21 cellular contexts compared by ENCODE assay signal in the genomic region with DNA sequence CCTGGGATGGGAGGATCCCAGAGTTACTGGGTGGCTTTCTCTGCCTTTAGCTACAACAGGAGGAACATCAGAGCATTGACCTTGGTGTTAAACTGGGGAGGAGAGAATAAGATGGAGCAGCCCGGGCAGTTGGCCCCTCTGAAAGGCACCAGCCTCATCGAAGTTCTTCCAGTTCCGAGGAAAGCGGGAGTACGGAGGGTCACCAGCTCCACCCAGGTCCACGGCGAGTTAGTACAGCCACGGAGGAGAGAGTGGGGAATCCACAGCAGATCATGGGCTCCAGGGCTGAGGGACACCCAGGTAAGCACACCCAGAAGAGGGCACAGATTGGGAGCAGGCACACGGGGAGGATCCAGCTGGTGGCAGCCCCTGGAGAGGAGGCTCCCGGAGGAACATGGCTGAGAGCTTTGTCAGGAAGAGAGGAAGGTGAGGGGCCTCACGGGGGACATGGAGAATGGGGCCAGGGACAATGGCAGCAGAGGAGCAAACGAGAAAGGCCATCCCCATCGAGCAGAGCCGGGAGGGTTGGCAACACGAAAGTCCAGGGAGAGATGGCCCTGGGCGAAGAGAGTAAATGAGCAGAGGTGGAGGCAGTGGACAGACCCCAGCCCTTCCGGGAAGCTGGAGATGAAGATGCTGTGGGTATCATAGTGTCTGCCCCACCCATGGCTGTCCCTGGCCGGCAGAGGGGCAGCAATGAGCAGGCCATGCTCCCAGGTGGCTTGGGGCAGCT.
DNase-seq lines count a peak whose midpoint lies in the region; ATAC-seq, FAIRE-seq and TF ChIP-seq lines count a peak whose summit lies in the region.
"Had no signal": no experiment of that assay in that cellular context is flagged by ENCODE, and none has a peak within 500 bp of the region (broad histone marks: within the 10 kb centered on the region; RNA-seq: fewer than 3 reads in every experiment).

No MANE protein-coding gene starts in this region.

- H3K4me3 ChIP-seq in left ventricle myocardium inferior (no peak overlapping the region), colonic mucosa (no peak overlapping the region)
- H3K4me3 ChIP-seq: body of pancreas, skin epidermis, tibial artery had no signal

- H3K36me3 ChIP-seq in left ventricle myocardium inferior (no peaks in the 10 kb centered on the region), colonic mucosa (no peaks in the 10 kb centered on the region)
- H3K36me3 ChIP-seq: tibial artery had no signal

- intact Hi-C loops in Right ventricle myocardium inferior (cut with DNase I) (no loop called here), left ventricle myocardium inferior (cut with micrococcal nuclease) (no loop called here), colonic mucosa (cut with DNase I) (no loop called here), posterior vena cava (cut with DNase I) (no loop called here)

- no peak for ATAC-seq in Right ventricle myocardium inferior
- ATAC-seq: body of pancreas had no signal

- FAIRE-seq in urothelium cell line (lab: Jason Lieb, UNC) = peak; percentile 69
- FAIRE-seq: HTR-8/SVneo had no signal

- H3K9me3 ChIP-seq in left ventricle myocardium inferior (replicated peaks) = peaks cover 10% of the 10 kb centered on the region
- H3K9me3 ChIP-seq in colonic mucosa = no peaks in the 10 kb centered on the region
- H3K9me3 ChIP-seq: body of pancreas, tibial artery had no signal

- H3K27me3 ChIP-seq in left ventricle myocardium inferior (ENCODE audit: low read depth) (peaks cover 43% of the 10 kb centered on the region), colonic mucosa (no peaks in the 10 kb centered on the region)
- H3K27me3 ChIP-seq: body of pancreas, tibial artery had no signal

- peaks cover 12% of the 10 kb centered on the region for H3K4me1 ChIP-seq in left ventricle myocardium inferior
- no peaks in the 10 kb centered on the region for H3K4me1 ChIP-seq in colonic mucosa
- H3K4me1 ChIP-seq: body of pancreas had no signal

- H3K27ac ChIP-seq in left ventricle myocardium inferior (replicated peaks) (no peak overlapping the region), colonic mucosa (no peak overlapping the region)
- H3K27ac ChIP-seq: body of pancreas, KMS-11, tibial artery had no signal

- DNase-seq in Right ventricle myocardium inferior (ENCODE audit: missing footprints) (peak; percentile 17), left ventricle myocardium inferior (no peak), colonic mucosa (peak; percentile 10), posterior vena cava (ENCODE audit: low spot score) (peak; percentile 46), urothelium cell line (ENCODE audit: low spot score) (no peak), GM19238 (ENCODE audit: insufficient read length, low spot score) (no peak), NCI-H146 treated with DMSO at 0.1 percent for 48 hours (lab: John Stamatoyannopoulos, UW; ENCODE audit: unreplicated experiment) (no peak)
- no peak for DNase-seq in stimulated activated CD4-positive, alpha-beta T cell treated with anti-CD3 and anti-CD28 coated beads, Interleukin-15, amount 100 ng/mL, for 24 hours
- DNase-seq: activated CD4-positive, alpha-beta T cell treated with anti-CD3 and anti-CD28 coated beads for 1 hour; body of pancreas; C1 segment of cervical spinal cord; Calu3; midbrain; NCI-H187; NCI-H2227 treated with DMSO at 0.1 percent for 48 hours; nephron progenitor cell; stimulated activated naive CD4-positive, alpha-beta T cell treated with Interleukin-2 at 50 U/mL for 16 hours had no signal

- H3K9ac ChIP-seq in colonic mucosa (ENCODE audit: low read depth in 2 of 2, low read length in 2 of 2) = no peak overlapping the region
- H3K9ac ChIP-seq: KMS-11 had no signal

- no peak for TF ChIP-seq CTCF in left ventricle myocardium inferior (IDR thresholded peaks at IDR 0.05; ENCODE audit: borderline replicate concordance)
- no peak for TF ChIP-seq CTCF in colonic mucosa (IDR thresholded peaks at IDR 0.05)

Comparison
In these comparisons a context has a peak if more than half of its experiments do, and no peak if none do; other contexts are left out.
1. DNase-seq: peak in Right ventricle myocardium inferior (single experiment), colonic mucosa (single experiment) and posterior vena cava (single experiment); none in left ventricle myocardium inferior (single experiment), urothelium cell line (single experiment), stimulated activated CD4-positive, alpha-beta T cell treated with anti-CD3 and anti-CD28 coated beads, Interleukin-15, amount 100 ng/mL, for 24 hours (single experiment), GM19238 (single experiment) and NCI-H146 treated with DMSO at 0.1 percent for 48 hours (single experiment).